ENCODE assay signal across 2 cellular contexts in genomic region chr4:93359609-93360008, GRCh38.
TF ChIP-seq lines count a peak whose summit lies in the region.

No MANE protein-coding gene starts in this region.

TF ChIP-seq in GM23338, 12 proteins besides CTCF, POLR2A, EP300 and RAD21 (continued from another document):
- TF ChIP-seq CREB1 (CRISPR knock-in tag; IDR thresholded peaks at IDR 0.05; ENCODE audit: low read depth) = no peak
- no peak for TF ChIP-seq ZNF114 (CRISPR knock-in tag; IDR thresholded peaks at IDR 0.05)
TF ChIP-seq in GM23338: peak in this region for 0.

TF ChIP-seq in H1, 55 proteins besides CTCF, POLR2A, EP300 and RAD21 (continued from another document):
- TF ChIP-seq TEAD4 (IDR thresholded peaks at IDR 0.05; ENCODE audit: low read depth, low read length) (no peak), KDM1A (IDR thresholded peaks at IDR 0.05; ENCODE audit: borderline replicate concordance, low read length) (no peak), BACH1 (IDR thresholded peaks at IDR 0.05; ENCODE audit: low read length) (no peak), KDM5A (IDR thresholded peaks at IDR 0.05; ENCODE audit: low read length) (no peak), RNF2 (IDR thresholded peaks at IDR 0.05; ENCODE audit: borderline replicate concordance, low read depth, low read length, missing control alignments, poor library complexity, severe bottlenecking) (no peak), EZH2 (IDR thresholded peaks at IDR 0.05; ENCODE audit: low read depth, low read length, severe bottlenecking) (no peak), CHD1 (IDR thresholded peaks at IDR 0.05; ENCODE audit: low read depth, low read length) (no peak), CREB1 (IDR thresholded peaks at IDR 0.05) (no peak)
TF ChIP-seq in H1: peak in this region for 0.
